28 cellular contexts compared by ENCODE assay signal in genomic region chr17:60613325-60613724, GRCh38.
"Had no signal": no experiment of that assay in that cellular context is flagged by ENCODE, and none has a peak within 500 bp of the region (broad histone marks: within the 10 kb centered on the region; RNA-seq: fewer than 3 reads in every experiment).

No MANE protein-coding gene starts in this region.

- H3K4me3 ChIP-seq: Peyer's patch, SJSA1 had no signal

- ATAC-seq: activated CD8-positive, alpha-beta T cell treated with anti-CD3 and anti-CD28 coated beads for 36 hours; activated naive CD8-positive, alpha-beta T cell treated with anti-CD3 and anti-CD28 coated beads, Interleukin-2, amount 50 U/mL, for 24 hours; activated T-cell treated with anti-CD3 and anti-CD28 coated beads, Interleukin-2, amount 50 U/mL, for 72 hours; activated T-helper 17 cell treated with anti-CD3 and anti-CD28 coated beads, Interleukin-2, amount 50 U/mL, for 72 hours; PC-3 had no signal

- H3K36me3 ChIP-seq: Peyer's patch had no signal

- H3K9me3 ChIP-seq: Peyer's patch, SJSA1, SK-N-SH had no signal

- H3K27ac ChIP-seq: KMS-11, Peyer's patch, SJSA1 had no signal

- H3K4me1 ChIP-seq: Peyer's patch had no signal

- H3K27me3 ChIP-seq: Peyer's patch, SJSA1 had no signal

- DNase-seq: activated CD4-positive, alpha-beta T cell treated with anti-CD3 and anti-CD28 coated beads, Interleukin-2, amount 10 ng/mL, durations not matched to agents 24 days and 14 days; activated CD4-positive, alpha-beta T cell treated with anti-CD3 and anti-CD28 coated beads, Interleukin-2, amount 50 U/mL, for 4 hours; activated CD8-positive, alpha-beta T cell treated with anti-CD3 and anti-CD28 coated beads for 36 hours; activated effector memory CD4-positive, alpha-beta T cell treated with anti-CD3 and anti-CD28 coated beads, Interleukin-2, amount 50 U/mL, for 16 hours; activated naive CD4-positive, alpha-beta T cell treated with anti-CD3 and anti-CD28 coated beads, Interleukin-2, amount 10 ng/mL, durations not matched to agents 7 days and 5 days; activated naive CD8-positive, alpha-beta T cell treated with anti-CD3 and anti-CD28 coated beads, Interleukin-2, amount 50 U/mL, for 24 hours; activated T-cell treated with anti-CD3 and anti-CD28 coated beads, Interleukin-2, amount 50 U/mL, for 1 hour; activated T-cell treated with anti-CD3 and anti-CD28 coated beads, Interleukin-2, amount 50 U/mL, for 72 hours; anterior cingulate cortex; caudate nucleus; MM.1S; MV-4-11; NCI-H1092; NCI-H1417; NCI-H146; NCI-H187 treated with DMSO at 0.1 percent for 48 hours; NCI-H2081; NCI-H345; NCI-H524 treated with DMSO at 0.1 percent for 48 hours; NK-92 treated with Interleukin-12 subunit alpha and Interleukin-12 subunit beta, amount 100 ng/mL, for 24 hours; PC-3; Peyer's patch; RPMI8226; SHP77 treated with DMSO at 0.1 percent for 48 hours; SK-N-SH had no signal
